1 cellular context compared by ENCODE assay signal in the genomic region with DNA sequence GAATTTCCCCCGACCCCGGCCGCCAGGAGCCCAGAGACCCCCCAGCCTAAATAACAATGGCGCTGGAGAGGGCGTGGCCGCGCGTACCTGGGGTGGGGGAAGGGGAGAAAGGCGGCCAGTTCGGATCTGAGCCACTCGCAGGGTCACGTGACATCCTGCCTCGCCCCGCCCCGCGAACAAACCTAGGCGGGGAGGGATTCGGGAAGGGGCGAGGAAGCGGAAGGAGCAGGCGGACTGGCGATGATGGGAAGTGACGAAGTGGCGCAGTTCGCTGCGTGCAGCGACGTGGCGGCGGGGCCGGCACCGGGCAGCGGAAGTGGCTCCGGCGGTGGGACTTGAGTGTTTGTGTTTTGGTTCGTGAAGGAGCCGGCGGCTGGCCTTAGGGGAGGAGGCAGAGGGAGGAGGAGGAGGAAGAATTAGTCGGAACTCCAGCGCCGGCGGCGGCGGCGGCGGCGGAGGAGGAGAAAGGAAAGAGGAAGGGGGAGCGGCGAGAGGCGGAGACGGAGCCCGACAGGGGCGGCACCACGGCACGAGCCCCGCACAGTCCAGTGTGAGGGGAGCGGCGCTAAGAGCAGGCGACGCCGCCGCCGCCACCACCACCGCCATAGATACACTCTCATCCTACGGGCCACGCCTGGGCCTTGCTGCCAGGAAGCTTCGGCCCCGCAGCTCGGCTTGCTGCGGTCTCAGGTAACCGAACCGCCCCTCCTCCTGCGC.
TF ChIP-seq lines count a peak whose summit lies in the region.

A gene with protein sequence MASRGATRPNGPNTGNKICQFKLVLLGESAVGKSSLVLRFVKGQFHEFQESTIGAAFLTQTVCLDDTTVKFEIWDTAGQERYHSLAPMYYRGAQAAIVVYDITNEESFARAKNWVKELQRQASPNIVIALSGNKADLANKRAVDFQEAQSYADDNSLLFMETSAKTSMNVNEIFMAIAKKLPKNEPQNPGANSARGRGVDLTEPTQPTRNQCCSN (plus strand): TSS at position 266 of the 717 bp plus-strand sequence. CDS start 3,802 bp downstream, outside the sequence.

TF ChIP-seq in GM12878, 131 proteins besides CTCF, POLR2A, EP300 and RAD21 (continued from another document and continues in another):
- TF ChIP-seq, protein P1, sequence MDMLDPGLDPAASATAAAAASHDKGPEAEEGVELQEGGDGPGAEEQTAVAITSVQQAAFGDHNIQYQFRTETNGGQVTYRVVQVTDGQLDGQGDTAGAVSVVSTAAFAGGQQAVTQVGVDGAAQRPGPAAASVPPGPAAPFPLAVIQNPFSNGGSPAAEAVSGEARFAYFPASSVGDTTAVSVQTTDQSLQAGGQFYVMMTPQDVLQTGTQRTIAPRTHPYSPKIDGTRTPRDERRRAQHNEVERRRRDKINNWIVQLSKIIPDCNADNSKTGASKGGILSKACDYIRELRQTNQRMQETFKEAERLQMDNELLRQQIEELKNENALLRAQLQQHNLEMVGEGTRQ (IDR thresholded peaks at IDR 0.05; ENCODE audit: borderline replicate concordance, low read depth, low read length), result peak; percentile 87
- peak; percentile 12; the same call in 1 of the 2 replicates for TF ChIP-seq PAX5 (IDR thresholded peaks at IDR 0.05; ENCODE audit: borderline replicate concordance, low read depth, low read length)
- TF ChIP-seq TARDBP (IDR thresholded peaks at IDR 0.05; ENCODE audit: borderline replicate concordance), result peak; percentile 42; the same call in 1 of the 2 replicates
- no peak for TF ChIP-seq RBBP5 (conservative IDR thresholded peaks at IDR 0.05)
- no peak for TF ChIP-seq NR2C2 (IDR thresholded peaks at IDR 0.05; ENCODE audit: borderline replicate concordance, control insufficient read depth, insufficient read length, low read depth)
- no peak; the same call in 2 of the 3 replicates for TF ChIP-seq POU2F2 (IDR thresholded peaks at IDR 0.05; ENCODE audit: borderline replicate concordance, low read depth, low read length)
- TF ChIP-seq POLR2AphosphoS5 (IDR thresholded peaks at IDR 0.05; ENCODE audit: low read length), result peak; percentile 75
- TF ChIP-seq SREBF1 (IDR thresholded peaks at IDR 0.05; ENCODE audit: low read length), result no peak; the same call in 1 of the 2 replicates
- TF ChIP-seq SUZ12 (IDR thresholded peaks at IDR 0.05; ENCODE audit: unreplicated experiment), result no peak
- TF ChIP-seq TCF12 (IDR thresholded peaks at IDR 0.05; ENCODE audit: low read depth, low read length), result no peak; the same call in 1 of the 2 replicates
- TF ChIP-seq, protein P2, sequence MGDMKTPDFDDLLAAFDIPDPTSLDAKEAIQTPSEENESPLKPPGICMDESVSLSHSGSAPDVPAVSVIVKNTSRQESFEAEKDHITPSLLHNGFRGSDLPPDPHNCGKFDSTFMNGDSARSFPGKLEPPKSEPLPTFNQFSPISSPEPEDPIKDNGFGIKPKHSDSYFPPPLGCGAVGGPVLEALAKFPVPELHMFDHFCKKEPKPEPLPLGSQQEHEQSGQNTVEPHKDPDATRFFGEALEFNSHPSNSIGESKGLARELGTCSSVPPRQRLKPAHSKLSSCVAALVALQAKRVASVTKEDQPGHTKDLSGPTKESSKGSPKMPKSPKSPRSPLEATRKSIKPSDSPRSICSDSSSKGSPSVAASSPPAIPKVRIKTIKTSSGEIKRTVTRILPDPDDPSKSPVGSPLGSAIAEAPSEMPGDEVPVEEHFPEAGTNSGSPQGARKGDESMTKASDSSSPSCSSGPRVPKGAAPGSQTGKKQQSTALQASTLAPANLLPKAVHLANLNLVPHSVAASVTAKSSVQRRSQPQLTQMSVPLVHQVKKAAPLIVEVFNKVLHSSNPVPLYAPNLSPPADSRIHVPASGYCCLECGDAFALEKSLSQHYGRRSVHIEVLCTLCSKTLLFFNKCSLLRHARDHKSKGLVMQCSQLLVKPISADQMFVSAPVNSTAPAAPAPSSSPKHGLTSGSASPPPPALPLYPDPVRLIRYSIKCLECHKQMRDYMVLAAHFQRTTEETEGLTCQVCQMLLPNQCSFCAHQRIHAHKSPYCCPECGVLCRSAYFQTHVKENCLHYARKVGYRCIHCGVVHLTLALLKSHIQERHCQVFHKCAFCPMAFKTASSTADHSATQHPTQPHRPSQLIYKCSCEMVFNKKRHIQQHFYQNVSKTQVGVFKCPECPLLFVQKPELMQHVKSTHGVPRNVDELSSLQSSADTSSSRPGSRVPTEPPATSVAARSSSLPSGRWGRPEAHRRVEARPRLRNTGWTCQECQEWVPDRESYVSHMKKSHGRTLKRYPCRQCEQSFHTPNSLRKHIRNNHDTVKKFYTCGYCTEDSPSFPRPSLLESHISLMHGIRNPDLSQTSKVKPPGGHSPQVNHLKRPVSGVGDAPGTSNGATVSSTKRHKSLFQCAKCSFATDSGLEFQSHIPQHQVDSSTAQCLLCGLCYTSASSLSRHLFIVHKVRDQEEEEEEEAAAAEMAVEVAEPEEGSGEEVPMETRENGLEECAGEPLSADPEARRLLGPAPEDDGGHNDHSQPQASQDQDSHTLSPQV (IDR thresholded peaks at IDR 0.05), result no peak
- 0 out of 2 replicates have a peak, but pooled peaks have one; percentile 14 for TF ChIP-seq STAT1 (conservative IDR thresholded peaks at IDR 0.05)
- peak; percentile 55 to 56 for TF ChIP-seq EGR1 (IDR thresholded peaks at IDR 0.05; ENCODE audit: borderline replicate concordance in 1 of 2, low read depth in 2 of 2, low read length in 2 of 2)
- TF ChIP-seq DPF2 (IDR thresholded peaks at IDR 0.05), result peak; percentile 37; the same call in 1 of the 2 replicates
- TF ChIP-seq PML (IDR thresholded peaks at IDR 0.05; ENCODE audit: low read length), result peak; percentile 88
- peak; percentile 99 for TF ChIP-seq RAD51 (IDR thresholded peaks at IDR 0.05)
- no peak for TF ChIP-seq RB1 (IDR thresholded peaks at IDR 0.05; ENCODE audit: borderline replicate concordance)
- no peak for TF ChIP-seq ESRRA (IDR thresholded peaks at IDR 0.05; ENCODE audit: low read length)
- TF ChIP-seq, protein P3, sequence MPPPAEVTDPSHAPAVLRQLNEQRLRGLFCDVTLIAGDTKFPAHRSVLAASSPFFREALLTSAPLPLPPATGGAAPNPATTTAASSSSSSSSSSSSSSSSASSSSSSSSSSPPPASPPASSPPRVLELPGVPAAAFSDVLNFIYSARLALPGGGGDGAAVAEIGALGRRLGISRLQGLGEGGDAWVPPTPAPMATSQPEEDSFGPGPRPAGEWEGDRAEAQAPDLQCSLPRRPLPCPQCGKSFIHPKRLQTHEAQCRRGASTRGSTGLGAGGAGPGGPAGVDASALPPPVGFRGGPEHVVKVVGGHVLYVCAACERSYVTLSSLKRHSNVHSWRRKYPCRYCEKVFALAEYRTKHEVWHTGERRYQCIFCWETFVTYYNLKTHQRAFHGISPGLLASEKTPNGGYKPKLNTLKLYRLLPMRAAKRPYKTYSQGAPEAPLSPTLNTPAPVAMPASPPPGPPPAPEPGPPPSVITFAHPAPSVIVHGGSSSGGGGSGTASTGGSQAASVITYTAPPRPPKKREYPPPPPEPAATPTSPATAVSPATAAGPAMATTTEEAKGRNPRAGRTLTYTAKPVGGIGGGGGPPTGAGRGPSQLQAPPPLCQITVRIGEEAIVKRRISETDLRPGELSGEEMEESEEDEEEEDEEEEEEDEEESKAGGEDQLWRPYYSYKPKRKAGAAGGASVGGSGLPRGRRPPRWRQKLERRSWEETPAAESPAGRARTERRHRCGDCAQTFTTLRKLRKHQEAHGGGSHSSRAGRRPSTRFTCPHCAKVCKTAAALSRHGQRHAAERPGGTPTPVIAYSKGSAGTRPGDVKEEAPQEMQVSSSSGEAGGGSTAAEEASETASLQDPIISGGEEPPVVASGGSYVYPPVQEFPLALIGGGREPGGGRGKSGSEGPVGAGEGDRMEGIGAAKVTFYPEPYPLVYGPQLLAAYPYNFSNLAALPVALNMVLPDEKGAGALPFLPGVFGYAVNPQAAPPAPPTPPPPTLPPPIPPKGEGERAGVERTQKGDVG (CRISPR knock-in tag; IDR thresholded peaks at IDR 0.05), result peak; percentile 96
- TF ChIP-seq, protein P4, sequence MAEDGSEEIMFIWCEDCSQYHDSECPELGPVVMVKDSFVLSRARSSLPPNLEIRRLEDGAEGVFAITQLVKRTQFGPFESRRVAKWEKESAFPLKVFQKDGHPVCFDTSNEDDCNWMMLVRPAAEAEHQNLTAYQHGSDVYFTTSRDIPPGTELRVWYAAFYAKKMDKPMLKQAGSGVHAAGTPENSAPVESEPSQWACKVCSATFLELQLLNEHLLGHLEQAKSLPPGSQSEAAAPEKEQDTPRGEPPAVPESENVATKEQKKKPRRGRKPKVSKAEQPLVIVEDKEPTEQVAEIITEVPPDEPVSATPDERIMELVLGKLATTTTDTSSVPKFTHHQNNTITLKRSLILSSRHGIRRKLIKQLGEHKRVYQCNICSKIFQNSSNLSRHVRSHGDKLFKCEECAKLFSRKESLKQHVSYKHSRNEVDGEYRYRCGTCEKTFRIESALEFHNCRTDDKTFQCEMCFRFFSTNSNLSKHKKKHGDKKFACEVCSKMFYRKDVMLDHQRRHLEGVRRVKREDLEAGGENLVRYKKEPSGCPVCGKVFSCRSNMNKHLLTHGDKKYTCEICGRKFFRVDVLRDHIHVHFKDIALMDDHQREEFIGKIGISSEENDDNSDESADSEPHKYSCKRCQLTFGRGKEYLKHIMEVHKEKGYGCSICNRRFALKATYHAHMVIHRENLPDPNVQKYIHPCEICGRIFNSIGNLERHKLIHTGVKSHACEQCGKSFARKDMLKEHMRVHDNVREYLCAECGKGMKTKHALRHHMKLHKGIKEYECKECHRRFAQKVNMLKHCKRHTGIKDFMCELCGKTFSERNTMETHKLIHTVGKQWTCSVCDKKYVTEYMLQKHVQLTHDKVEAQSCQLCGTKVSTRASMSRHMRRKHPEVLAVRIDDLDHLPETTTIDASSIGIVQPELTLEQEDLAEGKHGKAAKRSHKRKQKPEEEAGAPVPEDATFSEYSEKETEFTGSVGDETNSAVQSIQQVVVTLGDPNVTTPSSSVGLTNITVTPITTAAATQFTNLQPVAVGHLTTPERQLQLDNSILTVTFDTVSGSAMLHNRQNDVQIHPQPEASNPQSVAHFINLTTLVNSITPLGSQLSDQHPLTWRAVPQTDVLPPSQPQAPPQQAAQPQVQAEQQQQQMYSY (CRISPR knock-in tag; IDR thresholded peaks at IDR 0.05), result peak; percentile 90
- no peak for TF ChIP-seq HDAC6 (IDR thresholded peaks at IDR 0.05; ENCODE audit: unreplicated experiment)
- TF ChIP-seq, protein P5, sequence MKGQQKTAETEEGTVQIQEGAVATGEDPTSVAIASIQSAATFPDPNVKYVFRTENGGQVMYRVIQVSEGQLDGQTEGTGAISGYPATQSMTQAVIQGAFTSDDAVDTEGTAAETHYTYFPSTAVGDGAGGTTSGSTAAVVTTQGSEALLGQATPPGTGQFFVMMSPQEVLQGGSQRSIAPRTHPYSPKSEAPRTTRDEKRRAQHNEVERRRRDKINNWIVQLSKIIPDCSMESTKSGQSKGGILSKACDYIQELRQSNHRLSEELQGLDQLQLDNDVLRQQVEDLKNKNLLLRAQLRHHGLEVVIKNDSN (IDR thresholded peaks at IDR 0.05; ENCODE audit: borderline replicate concordance, extremely low read length, insufficient read depth, low read depth, low read length), result peak; percentile 95
- TF ChIP-seq NFYA (IDR thresholded peaks at IDR 0.05; ENCODE audit: borderline replicate concordance, low read depth, low read length), result no peak
- no peak for TF ChIP-seq HDAC2 (IDR thresholded peaks at IDR 0.05)
- TF ChIP-seq ASH2L (IDR thresholded peaks at IDR 0.05; ENCODE audit: borderline replicate concordance, low read depth), result no peak
- TF ChIP-seq, protein P6, sequence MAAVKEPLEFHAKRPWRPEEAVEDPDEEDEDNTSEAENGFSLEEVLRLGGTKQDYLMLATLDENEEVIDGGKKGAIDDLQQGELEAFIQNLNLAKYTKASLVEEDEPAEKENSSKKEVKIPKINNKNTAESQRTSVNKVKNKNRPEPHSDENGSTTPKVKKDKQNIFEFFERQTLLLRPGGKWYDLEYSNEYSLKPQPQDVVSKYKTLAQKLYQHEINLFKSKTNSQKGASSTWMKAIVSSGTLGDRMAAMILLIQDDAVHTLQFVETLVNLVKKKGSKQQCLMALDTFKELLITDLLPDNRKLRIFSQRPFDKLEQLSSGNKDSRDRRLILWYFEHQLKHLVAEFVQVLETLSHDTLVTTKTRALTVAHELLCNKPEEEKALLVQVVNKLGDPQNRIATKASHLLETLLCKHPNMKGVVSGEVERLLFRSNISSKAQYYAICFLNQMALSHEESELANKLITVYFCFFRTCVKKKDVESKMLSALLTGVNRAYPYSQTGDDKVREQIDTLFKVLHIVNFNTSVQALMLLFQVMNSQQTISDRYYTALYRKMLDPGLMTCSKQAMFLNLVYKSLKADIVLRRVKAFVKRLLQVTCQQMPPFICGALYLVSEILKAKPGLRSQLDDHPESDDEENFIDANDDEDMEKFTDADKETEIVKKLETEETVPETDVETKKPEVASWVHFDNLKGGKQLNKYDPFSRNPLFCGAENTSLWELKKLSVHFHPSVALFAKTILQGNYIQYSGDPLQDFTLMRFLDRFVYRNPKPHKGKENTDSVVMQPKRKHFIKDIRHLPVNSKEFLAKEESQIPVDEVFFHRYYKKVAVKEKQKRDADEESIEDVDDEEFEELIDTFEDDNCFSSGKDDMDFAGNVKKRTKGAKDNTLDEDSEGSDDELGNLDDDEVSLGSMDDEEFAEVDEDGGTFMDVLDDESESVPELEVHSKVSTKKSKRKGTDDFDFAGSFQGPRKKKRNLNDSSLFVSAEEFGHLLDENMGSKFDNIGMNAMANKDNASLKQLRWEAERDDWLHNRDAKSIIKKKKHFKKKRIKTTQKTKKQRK (IDR thresholded peaks at IDR 0.05; ENCODE audit: low read depth, low read length), result no peak
- no peak for TF ChIP-seq WRNIP1 (IDR thresholded peaks at IDR 0.05; ENCODE audit: borderline replicate concordance, low read depth, low read length)
- TF ChIP-seq SRF (IDR thresholded peaks at IDR 0.05; ENCODE audit: low read depth in 2 of 2, low read length in 2 of 2), result peak in 1 of 2 experiments; percentile 57; a peak in 1 of 4 replicates
- TF ChIP-seq, protein P7, sequence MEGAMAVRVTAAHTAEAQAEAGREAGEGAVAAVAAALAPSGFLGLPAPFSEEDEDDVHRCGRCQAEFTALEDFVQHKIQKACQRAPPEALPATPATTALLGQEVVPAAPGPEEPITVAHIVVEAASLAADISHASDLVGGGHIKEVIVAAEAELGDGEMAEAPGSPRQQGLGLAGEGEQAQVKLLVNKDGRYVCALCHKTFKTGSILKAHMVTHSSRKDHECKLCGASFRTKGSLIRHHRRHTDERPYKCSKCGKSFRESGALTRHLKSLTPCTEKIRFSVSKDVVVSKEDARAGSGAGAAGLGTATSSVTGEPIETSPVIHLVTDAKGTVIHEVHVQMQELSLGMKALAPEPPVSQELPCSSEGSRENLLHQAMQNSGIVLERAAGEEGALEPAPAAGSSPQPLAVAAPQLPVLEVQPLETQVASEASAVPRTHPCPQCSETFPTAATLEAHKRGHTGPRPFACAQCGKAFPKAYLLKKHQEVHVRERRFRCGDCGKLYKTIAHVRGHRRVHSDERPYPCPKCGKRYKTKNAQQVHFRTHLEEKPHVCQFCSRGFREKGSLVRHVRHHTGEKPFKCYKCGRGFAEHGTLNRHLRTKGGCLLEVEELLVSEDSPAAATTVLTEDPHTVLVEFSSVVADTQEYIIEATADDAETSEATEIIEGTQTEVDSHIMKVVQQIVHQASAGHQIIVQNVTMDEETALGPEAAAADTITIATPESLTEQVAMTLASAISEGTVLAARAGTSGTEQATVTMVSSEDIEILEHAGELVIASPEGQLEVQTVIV (IDR thresholded peaks at IDR 0.05; ENCODE audit: borderline replicate concordance, partially characterized antibody), result peak; percentile 87
- TF ChIP-seq NFIC (IDR thresholded peaks at IDR 0.05; ENCODE audit: low read depth, low read length), result no peak
- peak; percentile 93; the same call in 1 of the 2 replicates for TF ChIP-seq NBN (IDR thresholded peaks at IDR 0.05)
